In the genomic region with DNA sequence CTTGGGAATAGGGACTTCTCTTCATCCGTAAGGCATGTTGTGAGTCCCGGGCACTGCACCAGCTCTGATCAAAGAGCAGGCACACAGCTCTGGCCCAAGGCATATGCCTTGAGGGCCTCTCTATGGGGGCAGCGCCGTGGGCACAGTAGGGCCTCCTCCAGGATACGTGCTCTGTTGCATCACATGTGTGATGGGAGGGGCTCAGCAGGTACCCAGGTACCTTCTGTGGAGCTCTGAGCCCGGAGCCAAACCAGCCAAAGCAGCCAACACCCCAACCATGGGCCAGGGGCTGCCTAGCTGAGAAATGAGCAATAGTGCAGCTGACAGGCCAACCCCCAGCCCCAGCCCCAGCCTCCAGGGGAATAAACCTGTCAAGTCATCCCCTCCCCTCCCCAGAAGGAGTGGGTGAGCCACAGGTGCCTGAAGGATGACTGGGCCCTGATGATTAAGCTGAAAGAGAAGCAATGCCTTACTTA, we compare ENCODE assay signal across 14 cellular contexts.
DNase-seq lines count a peak whose midpoint lies in the region; ATAC-seq and TF ChIP-seq lines count a peak whose summit lies in the region.
"Had no signal": no experiment of that assay in that cellular context is flagged by ENCODE, and none has a peak within 500 bp of the region (broad histone marks: within the 10 kb centered on the region; RNA-seq: fewer than 3 reads in every experiment).

No MANE protein-coding gene starts in this region.

- no peak overlapping the region for H3K4me3 Mint-ChIP-seq in stimulated activated naive CD8-positive, alpha-beta T cell treated with anti-CD3 and anti-CD28 coated beads, Interleukin-15, amount 100 ng/mL, for 72 hours

- no peaks in the 10 kb centered on the region for H3K9me3 ChIP-seq in effector memory CD4-positive, alpha-beta T cell (ENCODE audit: control insufficient read depth, low read length)

- H3K4me1 Mint-ChIP-seq in stimulated activated naive CD8-positive, alpha-beta T cell treated with anti-CD3 and anti-CD28 coated beads, Interleukin-15, amount 100 ng/mL, for 72 hours: no peaks in the 10 kb centered on the region

- H3K27me3 Mint-ChIP-seq in stimulated activated naive CD8-positive, alpha-beta T cell treated with anti-CD3 and anti-CD28 coated beads, Interleukin-15, amount 100 ng/mL, for 72 hours: peaks cover 26% of the 10 kb centered on the region

- no peak overlapping the region for H3K4me3 ChIP-seq in dorsolateral prefrontal cortex
- no peak overlapping the region for H3K4me3 ChIP-seq in effector memory CD4-positive, alpha-beta T cell (ENCODE audit: insufficient read depth, low read depth, low read length, poor library complexity, severe bottlenecking)
- H3K4me3 ChIP-seq: hepatocyte, SK-N-MC had no signal

- no peak for ATAC-seq in stimulated activated naive CD8-positive, alpha-beta T cell treated with anti-CD3 and anti-CD28 coated beads, Interleukin-15, amount 100 ng/mL, for 72 hours
- ATAC-seq in stimulated activated naive CD8-positive, alpha-beta T cell treated with anti-CD3 and anti-CD28 coated beads, Interleukin-15, Interleukin-2, amounts not matched to agents 100 U/mL and 50 U/mL, for 24 hours: no peak
- no peak for ATAC-seq in omental fat pad (ENCODE audit: low FRiP score)
- no peak for ATAC-seq in GM18520 (IDR thresholded peaks at IDR 0.05; ENCODE audit: unreplicated experiment)
- no peak for ATAC-seq in GM18519 (IDR thresholded peaks at IDR 0.05; ENCODE audit: low FRiP score, unreplicated experiment)
- no peak for ATAC-seq in HG03432 (IDR thresholded peaks at IDR 0.05; ENCODE audit: unreplicated experiment)

- H3K36me3 ChIP-seq in effector memory CD4-positive, alpha-beta T cell (ENCODE audit: control insufficient read depth, insufficient read depth, low read length): no peaks in the 10 kb centered on the region

- H3K27ac Mint-ChIP-seq in stimulated activated naive CD8-positive, alpha-beta T cell treated with anti-CD3 and anti-CD28 coated beads, Interleukin-15, amount 100 ng/mL, for 72 hours: peak overlapping the region; percentile 27 to 63

- H3K4me1 ChIP-seq in effector memory CD4-positive, alpha-beta T cell (ENCODE audit: control insufficient read depth, insufficient read depth, low read length, poor library complexity, severe bottlenecking): no peaks in the 10 kb centered on the region

- intact Hi-C loops in dorsolateral prefrontal cortex (cut with DNase I): no loop called here

- no peaks in the 10 kb centered on the region for H3K9me3 Mint-ChIP-seq in stimulated activated naive CD8-positive, alpha-beta T cell treated with anti-CD3 and anti-CD28 coated beads, Interleukin-15, amount 100 ng/mL, for 72 hours

- TF ChIP-seq CTCF in dorsolateral prefrontal cortex (IDR thresholded peaks at IDR 0.05 in 54 of 56, conservative IDR thresholded peaks at IDR 0.05 in 2 of 56; ENCODE audit: low read depth in 1 of 56, partially characterized antibody in 56 of 56) (no peak), omental fat pad (IDR thresholded peaks at IDR 0.05) (no peak)

- DNase-seq in stimulated activated naive CD8-positive, alpha-beta T cell treated with anti-CD3 and anti-CD28 coated beads, Interleukin-15, amount 100 ng/mL, for 72 hours: no peak
- no peak for DNase-seq in stimulated activated naive CD8-positive, alpha-beta T cell treated with anti-CD3 and anti-CD28 coated beads, Interleukin-15, Interleukin-2, amounts not matched to agents 100 U/mL and 50 U/mL, for 24 hours
- DNase-seq in dorsolateral prefrontal cortex (peak in 6 of 10 donors; percentile 2 to 21 (median 15)), omental fat pad (ENCODE audit: low spot score) (peak; percentile 10)
- DNase-seq in effector memory CD4-positive, alpha-beta T cell: no peak
- DNase-seq: caudate nucleus; HCEC 1CT; NCI-H446; stimulated activated naive CD4-positive, alpha-beta T cell treated with Interleukin-2 at 50 U/mL for 16 hours had no signal

- no peak overlapping the region for H3K27ac ChIP-seq in dorsolateral prefrontal cortex
- H3K27ac ChIP-seq in effector memory CD4-positive, alpha-beta T cell (ENCODE audit: insufficient read depth, low read length, poor library complexity, severe bottlenecking): no peak overlapping the region
- H3K27ac ChIP-seq: hepatocyte, SK-N-MC had no signal

- peaks cover 0 to 21% (median 0%) of the 10 kb centered on the region in 45 donors for H3K27me3 ChIP-seq in dorsolateral prefrontal cortex
- H3K27me3 ChIP-seq in effector memory CD4-positive, alpha-beta T cell (replicated peaks; ENCODE audit: control insufficient read depth, insufficient read depth, low read length, poor library complexity, severe bottlenecking): no peaks in the 10 kb centered on the region
- H3K27me3 ChIP-seq: hepatocyte had no signal

Comparison
In these comparisons a context has a peak if more than half of its experiments do, and no peak if none do; other contexts are left out.
1. DNase-seq: peak in dorsolateral prefrontal cortex (6 of 10) and omental fat pad (single experiment); none in stimulated activated naive CD8-positive, alpha-beta T cell treated with anti-CD3 and anti-CD28 coated beads, Interleukin-15, amount 100 ng/mL, for 72 hours (0 of 2), stimulated activated naive CD8-positive, alpha-beta T cell treated with anti-CD3 and anti-CD28 coated beads, Interleukin-15, Interleukin-2, amounts not matched to agents 100 U/mL and 50 U/mL, for 24 hours (single experiment) and effector memory CD4-positive, alpha-beta T cell (0 of 3).